ENCODE assay signal across 8 cellular contexts in the genomic region with DNA sequence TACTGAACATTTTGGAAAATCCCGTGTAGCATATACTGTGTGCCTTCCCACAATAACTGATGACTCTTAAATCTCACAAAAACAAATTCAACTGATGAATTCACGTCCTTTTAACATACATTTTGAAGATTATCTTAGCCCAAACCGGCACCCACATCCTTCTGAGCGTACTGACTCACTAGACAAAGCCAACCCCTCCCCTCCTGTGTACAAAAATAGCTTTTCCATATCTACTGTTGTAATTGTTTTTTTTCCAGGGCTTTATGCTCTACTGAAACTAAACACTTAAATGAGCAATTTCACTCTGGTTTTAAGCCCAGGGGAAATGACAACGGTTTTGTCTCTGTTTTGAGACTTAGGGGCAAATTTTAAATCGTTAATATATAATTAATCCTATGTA.
DNase-seq lines count a peak whose midpoint lies in the region; ATAC-seq and TF ChIP-seq lines count a peak whose summit lies in the region.

No MANE protein-coding gene starts in this region.

- no peak for TF ChIP-seq CTCF in OCI-LY7 (conservative IDR thresholded peaks at IDR 0.05; ENCODE audit: low read length)

- H4K20me1 ChIP-seq in OCI-LY7 (ENCODE audit: insufficient read depth, low read length), result no peaks in the 10 kb centered on the region

- no peaks in the 10 kb centered on the region for H3K9me2 ChIP-seq in OCI-LY7 (ENCODE audit: insufficient read depth, low read length)

- peak overlapping the region; percentile 98 for H3K27ac ChIP-seq in OCI-LY7 (ENCODE audit: low read depth, low read length, poor library complexity, severe bottlenecking)

- no peaks in the 10 kb centered on the region for H3K79me2 ChIP-seq in OCI-LY7 (ENCODE audit: insufficient read depth, low read depth, low read length)

- H3K4me3 ChIP-seq in OCI-LY7 (ENCODE audit: low read depth, low read length, poor library complexity, severe bottlenecking), result no peak overlapping the region

- intact Hi-C loops in OCI-LY7 (cut with micrococcal nuclease; ENCODE audit: unreplicated experiment), result loop anchor here (1.0 to 10.0 kb wide), 5 partner anchors 15 to 519 kb away; partner anchors contain the start of gene ATF7IP

- peaks cover 82% of the 10 kb centered on the region for H3K4me1 ChIP-seq in OCI-LY7 (ENCODE audit: insufficient read depth, low read length, poor library complexity, severe bottlenecking)

- peaks cover 0 to 4% of the 10 kb centered on the region in 2 donors for H3K36me3 Mint-ChIP-seq in naive B cell

- peaks cover 0 to 43% (median 10%) of the 10 kb centered on the region in 7 donors for H3K9me3 Mint-ChIP-seq in naive B cell

- POLR2A ChIA-PET in OCI-LY7 (lab: Charles Lee), result interaction anchor here (0.6 to 1.7 kb wide), 6 partner anchors 15 to 151 kb away, joined by 3 to 8 read pairs (median 6); no protein-coding TSS in a partner anchor

- BruUV-seq in OCI-LY7 (replicated peaks; lab: Mats Ljungman, UMichigan), result no TSS peak

- CTCF ChIA-PET in OCI-LY7 (lab: Charles Lee; ENCODE audit: unreplicated experiment), result no interaction called here

- peak overlapping the region; percentile 82; the same call in 1 of the 2 replicates for H2AFZ ChIP-seq in OCI-LY7 (ENCODE audit: low read length)

- peak overlapping the region; percentile 81 to 98 (median 93) for H3K27ac Mint-ChIP-seq in naive B cell

- no peaks in the 10 kb centered on the region for H3K27me3 Mint-ChIP-seq in naive B cell

- H3K4me3 Mint-ChIP-seq in naive B cell, result peak overlapping the region in 6 of 8 donors; percentile 34 to 88 (median 80)

- peak overlapping the region; percentile 71 for H3K4me2 ChIP-seq in OCI-LY7 (ENCODE audit: low read length)

- peaks cover 31% of the 10 kb centered on the region for H3K9me3 ChIP-seq in OCI-LY7 (ENCODE audit: low read length)

- peaks cover 16% of the 10 kb centered on the region for H3K36me3 ChIP-seq in OCI-LY7 (ENCODE audit: insufficient read depth, low read length)

- H3K4me1 Mint-ChIP-seq in naive B cell, result peaks cover 55 to 84% (median 72%) of the 10 kb centered on the region in 3 donors

- DNase-seq in AG08395 (ENCODE audit: low spot score) (peak; percentile 27), OCI-LY7 (ENCODE audit: low spot score) (no peak), amniotic epithelial cell (ENCODE audit: low read depth) (peak; percentile 73), naive B cell (no peak), NAMALWA (ENCODE audit: low spot score) (no peak), midbrain (lab: John Stamatoyannopoulos, UW) (no peak), NCI-H345 treated with DMSO at 0.1 percent for 48 hours (lab: John Stamatoyannopoulos, UW; ENCODE audit: unreplicated experiment) (no peak)

- ATAC-seq in naive B cell (ENCODE audit: low read depth in 2 of 2) (no peak), GM18861 (IDR thresholded peaks at IDR 0.05; ENCODE audit: unreplicated experiment) (no peak)

Comparison
In these comparisons a context has a peak if more than half of its experiments do, and no peak if none do; other contexts are left out.
1. DNase-seq: peak in AG08395 (single experiment) and amniotic epithelial cell (single experiment); none in OCI-LY7 (single experiment), naive B cell (single experiment), NAMALWA (single experiment), midbrain (single experiment) and NCI-H345 treated with DMSO at 0.1 percent for 48 hours (single experiment).